Comparison of ENCODE assay signal across 22 cellular contexts in the genomic region with DNA sequence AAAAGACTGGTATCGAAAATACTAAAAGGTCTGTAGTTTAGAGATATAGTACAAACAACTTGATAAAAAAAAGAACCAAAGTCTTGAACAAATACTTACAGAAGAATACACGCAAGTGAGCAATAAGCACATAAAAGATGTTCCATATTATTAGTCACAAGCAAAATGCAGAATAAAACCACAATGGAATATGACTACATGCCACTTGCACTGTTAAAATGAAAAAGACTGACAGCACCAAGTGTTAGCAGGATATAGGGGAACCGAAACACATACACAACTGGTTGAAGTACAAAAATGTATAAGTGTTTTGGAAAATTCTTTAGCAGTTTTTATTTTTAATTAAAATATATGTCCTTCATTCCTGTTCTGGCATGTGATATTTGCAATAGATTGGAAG. TPM values are rescaled to one million over a fixed set of nuclear protein-coding genes. Genes with fewer than 3 reads are reported as not detected.
DNase-seq lines count a peak whose midpoint lies in the region; ATAC-seq and FAIRE-seq lines count a peak whose summit lies in the region.
"Had no signal": no experiment of that assay in that cellular context is flagged by ENCODE, and none has a peak within 500 bp of the region (broad histone marks: within the 10 kb centered on the region; RNA-seq: fewer than 3 reads in every experiment).

No MANE protein-coding gene starts in this region.

- no peaks in the 10 kb centered on the region for H3K36me3 Mint-ChIP-seq in activated CD4-positive, alpha-beta T cell treated with anti-CD3 and anti-CD28 coated beads for 36 hours (ENCODE audit: low read depth)
- no peaks in the 10 kb centered on the region for H3K36me3 Mint-ChIP-seq in stimulated activated effector memory CD8-positive, alpha-beta T cell treated with anti-CD3 and anti-CD28 coated beads, Interleukin-12 subunit alpha, Interleukin-12 subunit beta, amount 100 ng/mL, for 72 hours
- H3K36me3 Mint-ChIP-seq: CD14-positive monocyte had no signal

- no peak overlapping the region for H3K27ac Mint-ChIP-seq in activated CD4-positive, alpha-beta T cell treated with anti-CD3 and anti-CD28 coated beads for 36 hours
- no peak overlapping the region for H3K27ac Mint-ChIP-seq in stimulated activated effector memory CD8-positive, alpha-beta T cell treated with anti-CD3 and anti-CD28 coated beads, Interleukin-12 subunit alpha, Interleukin-12 subunit beta, amount 100 ng/mL, for 72 hours
- H3K27ac Mint-ChIP-seq: CD14-positive monocyte had no signal

- no peak for FAIRE-seq in RCC 7860 (lab: Jason Lieb, UNC)
- FAIRE-seq: G401.6 had no signal

- POLR2A ChIA-PET in activated CD4-positive, alpha-beta T cell treated with anti-CD3 and anti-CD28 coated beads for 36 hours (lab: Charles Lee), result no interaction called here

- no peaks in the 10 kb centered on the region for H3K9me3 Mint-ChIP-seq in activated CD4-positive, alpha-beta T cell treated with anti-CD3 and anti-CD28 coated beads for 36 hours (ENCODE audit: low read depth)
- no peaks in the 10 kb centered on the region for H3K9me3 Mint-ChIP-seq in stimulated activated effector memory CD8-positive, alpha-beta T cell treated with anti-CD3 and anti-CD28 coated beads, Interleukin-12 subunit alpha, Interleukin-12 subunit beta, amount 100 ng/mL, for 72 hours

- ATAC-seq in activated CD4-positive, alpha-beta T cell treated with anti-CD3 and anti-CD28 coated beads for 36 hours, result peak; percentile 36
- ATAC-seq in stimulated activated effector memory CD8-positive, alpha-beta T cell treated with anti-CD3 and anti-CD28 coated beads, Interleukin-12 subunit alpha, Interleukin-12 subunit beta, amount 100 ng/mL, for 72 hours, result peak; percentile 58
- ATAC-seq: SK-N-SH treated with all-trans-retinoic acid at 6 μM for 48 hours had no signal

- intact Hi-C loops in activated CD4-positive, alpha-beta T cell treated with anti-CD3 and anti-CD28 coated beads for 36 hours (cut with DNase I, micrococcal nuclease), result loop anchor here (5.0 kb wide), 2 partner anchors 56 to 61 kb away; a partner anchor contains a TSS

- no peak overlapping the region for H3K4me3 Mint-ChIP-seq in activated CD4-positive, alpha-beta T cell treated with anti-CD3 and anti-CD28 coated beads for 36 hours
- H3K4me3 Mint-ChIP-seq in stimulated activated effector memory CD8-positive, alpha-beta T cell treated with anti-CD3 and anti-CD28 coated beads, Interleukin-12 subunit alpha, Interleukin-12 subunit beta, amount 100 ng/mL, for 72 hours, result no peak overlapping the region
- H3K4me3 Mint-ChIP-seq: CD14-positive monocyte had no signal

- peaks cover 3% of the 10 kb centered on the region for H3K4me1 Mint-ChIP-seq in activated CD4-positive, alpha-beta T cell treated with anti-CD3 and anti-CD28 coated beads for 36 hours
- no peaks in the 10 kb centered on the region for H3K4me1 Mint-ChIP-seq in stimulated activated effector memory CD8-positive, alpha-beta T cell treated with anti-CD3 and anti-CD28 coated beads, Interleukin-12 subunit alpha, Interleukin-12 subunit beta, amount 100 ng/mL, for 72 hours

- CTCF ChIA-PET in activated CD4-positive, alpha-beta T cell treated with anti-CD3 and anti-CD28 coated beads for 36 hours (lab: Charles Lee), result interaction anchor here (1.5 to 5.8 kb wide), 2 partner anchors 33 to 114 kb away, joined by 5 to 48 read pairs; no protein-coding TSS in a partner anchor

- DNase-seq in activated CD4-positive, alpha-beta T cell treated with anti-CD3 and anti-CD28 coated beads for 36 hours, result no peak
- no peak for DNase-seq in activated CD4-positive, alpha-beta T cell treated with anti-CD3 and anti-CD28 coated beads, Interleukin-2, amount 50 U/mL, for 1 hour
- DNase-seq in NOMO-1 treated with dmso at 0.1 percent for 144 hours (lab: John Stamatoyannopoulos, UW; ENCODE audit: unreplicated experiment) (peak; percentile 17), SIG-M5 treated with dmso at 0.1 percent for 504 hours (lab: John Stamatoyannopoulos, UW; ENCODE audit: unreplicated experiment) (peak; percentile 56), nucleus accumbens (lab: John Stamatoyannopoulos, UW) (no peak), RCC 7860 (ENCODE audit: low spot score) (no peak), NCI-H524 treated with DMSO at 0.1 percent for 48 hours (lab: John Stamatoyannopoulos, UW) (no peak)
- no peak for DNase-seq in stimulated activated effector memory CD8-positive, alpha-beta T cell treated with anti-CD3 and anti-CD28 coated beads, Interleukin-12 subunit alpha, Interleukin-12 subunit beta, amount 100 ng/mL, for 72 hours (ENCODE audit: low spot score in 2 of 2)
- DNase-seq: COR-L47, DMS 273 treated with DMSO at 0.1 percent for 48 hours, GOT3, Kasumi-1, MM.1S, NCI-H1436, NCI-H2029, NCI-H2171, NCI-H446 treated with DMSO at 0.1 percent for 48 hours, SHP77, T-helper 1 cell had no signal

- peaks cover 4% of the 10 kb centered on the region for H3K27me3 Mint-ChIP-seq in activated CD4-positive, alpha-beta T cell treated with anti-CD3 and anti-CD28 coated beads for 36 hours

RNA-seq across cellular contexts. Expression of a gene that starts 3.6 kb away (rescaled TPM):
- not detected for total RNA-seq in activated CD4-positive, alpha-beta T cell treated with anti-CD3 and anti-CD28 coated beads for 36 hours

RNA-seq across cellular contexts. Expression of a gene that starts 42.6 kb away (rescaled TPM):
- not detected for total RNA-seq in activated CD4-positive, alpha-beta T cell treated with anti-CD3 and anti-CD28 coated beads for 36 hours

RNA-seq across cellular contexts. Expression of a gene that starts 47.3 kb away (rescaled TPM):
- not detected for total RNA-seq in activated CD4-positive, alpha-beta T cell treated with anti-CD3 and anti-CD28 coated beads for 36 hours

RNA-seq across cellular contexts. Expression of a gene that starts 59.5 kb away (rescaled TPM):
- total RNA-seq in activated CD4-positive, alpha-beta T cell treated with anti-CD3 and anti-CD28 coated beads for 36 hours, result 10 to 100 TPM; 21.8 to 25.8 TPM

Comparison
In these comparisons a context has a peak if more than half of its experiments do, and no peak if none do; other contexts are left out.
1. DNase-seq: peak in NOMO-1 treated with dmso at 0.1 percent for 144 hours (single experiment) and SIG-M5 treated with dmso at 0.1 percent for 504 hours (single experiment); none in activated CD4-positive, alpha-beta T cell treated with anti-CD3 and anti-CD28 coated beads for 36 hours (single experiment), activated CD4-positive, alpha-beta T cell treated with anti-CD3 and anti-CD28 coated beads, Interleukin-2, amount 50 U/mL, for 1 hour (single experiment), stimulated activated effector memory CD8-positive, alpha-beta T cell treated with anti-CD3 and anti-CD28 coated beads, Interleukin-12 subunit alpha, Interleukin-12 subunit beta, amount 100 ng/mL, for 72 hours (0 of 2), nucleus accumbens (0 of 56), RCC 7860 (single experiment) and NCI-H524 treated with DMSO at 0.1 percent for 48 hours (single experiment).